Comparison of ENCODE assay signal across 26 cellular contexts in the genomic region with DNA sequence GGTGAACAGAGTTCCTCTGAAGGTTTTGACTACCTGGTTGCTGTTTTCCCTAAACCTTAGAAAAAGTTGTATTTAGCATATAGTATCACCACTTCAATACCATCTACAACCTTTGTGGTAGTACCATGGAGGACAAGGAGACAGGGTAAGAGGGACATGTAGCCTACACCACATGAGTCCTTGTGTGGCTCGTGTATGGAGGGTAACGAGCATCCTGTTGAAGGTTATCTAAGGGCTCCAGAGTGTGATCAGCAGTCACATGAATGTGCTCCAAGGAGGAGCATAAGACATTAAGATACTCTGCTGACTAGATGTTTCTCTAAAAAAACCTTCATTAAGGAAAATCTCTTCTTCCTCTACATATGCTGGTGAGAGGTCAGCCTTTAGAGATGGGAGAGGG.
"Had no signal": no experiment of that assay in that cellular context is flagged by ENCODE, and none has a peak within 500 bp of the region (broad histone marks: within the 10 kb centered on the region; RNA-seq: fewer than 3 reads in every experiment).

No MANE protein-coding gene starts in this region.

- FAIRE-seq: kidney, pancreas, small intestine had no signal

- H3K36me3 ChIP-seq: colonic mucosa, gastrocnemius medialis, left lung, neutrophil, pancreas, right lobe of liver, thyroid gland had no signal

- H3K27ac ChIP-seq: colonic mucosa, epithelial cell of prostate, gastrocnemius medialis, neutrophil, pancreas, right lobe of liver, thyroid gland had no signal

- H3K4me1 ChIP-seq: colonic mucosa, gastrocnemius medialis, left lung, pancreas, right lobe of liver, thyroid gland had no signal

- DNase-seq: colonic mucosa; effector CD8-positive, alpha-beta T cell; endodermal cell; foreskin fibroblast; gastrocnemius medialis; head of caudate nucleus; kidney; left lung; mesenchymal stem cell; mucosa of descending colon; naive B cell; pancreas; retina; right lobe of liver; small intestine; stimulated activated CD4-positive, alpha-beta T cell treated with anti-CD3 and anti-CD28 coated beads, Interleukin-12 subunit alpha, Interleukin-12 subunit beta, amount 100 ng/mL, for 4 hours; stimulated activated CD4-positive, alpha-beta T cell treated with anti-CD3 and anti-CD28 coated beads, Interleukin-1b, Interleukin-23, amount 100 ng/mL, for 48 hours; stimulated activated CD4-positive, alpha-beta T cell treated with anti-CD3 and anti-CD28 coated beads, Interleukin-4, amount 100 ng/mL, for 1 hour; stimulated activated CD8-positive, alpha-beta memory T cell treated with anti-CD3 and anti-CD28 coated beads, Interleukin-4, amount 100 ng/mL, for 48 hours; stimulated activated naive CD4-positive, alpha-beta T cell; stimulated activated naive CD8-positive, alpha-beta T cell treated with anti-CD3 and anti-CD28 coated beads, Interleukin-15, amount 100 ng/mL, for 72 hours; thyroid gland had no signal

- H3K4me3 ChIP-seq: colonic mucosa, gastrocnemius medialis, left lung, mucosa of descending colon, pancreas, right lobe of liver, thyroid gland had no signal

- H3K9me3 ChIP-seq: colonic mucosa, gastrocnemius medialis, mucosa of descending colon, neutrophil, pancreas, right lobe of liver, thyroid gland had no signal

- ATAC-seq: esophagus mucosa; gastrocnemius medialis; left lung; mucosa of descending colon; natural killer cell treated with Interleukin-12 subunit alpha and Interleukin-12 subunit beta and Interleukin-15 and Interleukin-18, amount 100 ng/mL, for 72 hours; pancreas; stimulated activated naive CD8-positive, alpha-beta T cell treated with anti-CD3 and anti-CD28 coated beads, Interleukin-15, amount 100 ng/mL, for 72 hours had no signal

- H3K27me3 ChIP-seq: colonic mucosa, gastrocnemius medialis, left lung, neutrophil, pancreas, right lobe of liver, thyroid gland had no signal
